Comparison of ENCODE assay signal across 16 cellular contexts in the genomic region with DNA sequence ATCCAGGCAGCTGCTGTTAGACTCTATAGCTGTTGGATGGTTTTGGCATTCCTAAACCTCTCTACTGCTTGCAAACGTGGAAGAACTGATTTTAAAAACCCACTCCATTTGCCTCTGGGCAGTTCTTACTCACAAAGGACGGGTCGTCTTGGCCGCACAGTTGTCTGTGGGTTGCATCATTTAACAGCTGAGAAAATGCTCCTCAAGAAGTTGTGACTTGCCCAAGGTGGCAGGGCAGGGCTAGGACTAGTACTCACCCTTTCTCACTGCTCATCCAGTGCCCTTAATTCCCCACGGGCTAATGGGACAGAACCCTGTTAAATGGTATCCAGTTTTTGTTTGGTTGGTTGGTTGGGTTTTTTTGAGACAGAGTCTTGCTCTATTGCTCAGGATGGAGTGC. TPM values are rescaled to one million over a fixed set of nuclear protein-coding genes. Genes with fewer than 3 reads are reported as not detected.
"Had no signal": no experiment of that assay in that cellular context is flagged by ENCODE, and none has a peak within 500 bp of the region (broad histone marks: within the 10 kb centered on the region; RNA-seq: fewer than 3 reads in every experiment).

No MANE protein-coding gene starts in this region.

- H3K4me3 ChIP-seq: lower lobe of right lung, uterus had no signal

- ATAC-seq: effector memory CD8-positive, alpha-beta T cell; lower lobe of right lung had no signal

- H3K27me3 ChIP-seq: tibial nerve, uterus had no signal

- H3K9me3 ChIP-seq: lower lobe of right lung, tibial nerve, uterus had no signal

- H3K36me3 ChIP-seq: lower lobe of right lung, tibial nerve, uterus had no signal

- H3K4me1 ChIP-seq: uterus had no signal

- FAIRE-seq: TTC549 had no signal

- H3K27ac ChIP-seq: lower lobe of right lung, uterus had no signal

- DNase-seq: activated CD4-positive, alpha-beta T cell treated with anti-CD3 and anti-CD28 coated beads, Interleukin-2, amount 50 U/mL, for 48 hours; activated gamma-delta T cell treated with Interleukin-2 at 50 U/mL for 16 hours; amniotic stem cell; effector memory CD8-positive, alpha-beta T cell; foreskin melanocyte; glutamatergic neuron; hippocampal formation; islet precursor cell; lower lobe of right lung; stimulated activated CD4-positive, alpha-beta T cell treated with anti-CD3 and anti-CD28 coated beads, Interleukin-2, amount 100 ng/mL, for 48 hours; uterus had no signal

RNA-seq across cellular contexts. Expression of a gene that starts 1.0 kb away (rescaled TPM):
- total RNA-seq: dermis microvascular lymphatic vessel endothelial cell; T-helper 2 cell treated with Interferon-gamma antibody and Interleukin-4, amounts not matched to agents 100 ng/mL and 5 ng/mL, for 36 hours had no signal

RNA-seq across cellular contexts. Expression of a gene that starts 54.1 kb away (rescaled TPM):
- total RNA-seq: skeletal muscle tissue had no signal
